ENCODE assay signal across 28 cellular contexts in genomic region chr1:77168358-77168757, GRCh38.
"Had no signal": no experiment of that assay in that cellular context is flagged by ENCODE, and none has a peak within 500 bp of the region (broad histone marks: within the 10 kb centered on the region; RNA-seq: fewer than 3 reads in every experiment).

No MANE protein-coding gene starts in this region.

- DNase-seq: activated CD4-positive, alpha-beta T cell treated with anti-CD3 and anti-CD28 coated beads for 4 hours; activated CD4-positive, alpha-beta T cell treated with anti-CD3 and anti-CD28 coated beads, Interleukin-2, amount 50 U/mL, for 4 hours; activated naive CD4-positive, alpha-beta T cell; activated T-cell treated with anti-CD3 and anti-CD28 coated beads for 4 hours; activated T-cell treated with anti-CD3 and anti-CD28 coated beads, Interleukin-2, amount 50 U/mL, for 72 hours; dorsolateral prefrontal cortex; effector memory CD4-positive, alpha-beta T cell; foreskin melanocyte; islet precursor cell; left ventricle myocardium inferior; mesendoderm; natural killer cell; ovary; right lobe of liver; stimulated activated CD4-positive, alpha-beta T cell treated with anti-CD3 and anti-CD28 coated beads, Interleukin-2, amount 100 ng/mL, for 48 hours; stimulated activated naive CD8-positive, alpha-beta T cell treated with anti-CD3 and anti-CD28 coated beads, Interleukin-15, Interleukin-2, amounts not matched to agents 100 U/mL and 50 U/mL, for 24 hours; T-helper 9 cell; trophoblast cell had no signal

- H3K4me1 ChIP-seq: ascending aorta, right lobe of liver had no signal

- H3K4me3 Mint-ChIP-seq: activated naive CD8-positive, alpha-beta T cell; activated T-cell treated with anti-CD3 and anti-CD28 coated beads, Interleukin-2, amount 50 U/mL, for 72 hours; brain; natural killer cell; T-helper 1 cell treated with Interleukin-12 subunit alpha and Interleukin-12 subunit beta and Interleukin-4 antibody, amounts not matched to agents 30 μg/mL and 1 μg/mL, for 36 hours had no signal

- H3K4me3 ChIP-seq: ascending aorta, coronary artery, dorsolateral prefrontal cortex, left ventricle myocardium inferior, lung, ovary, right lobe of liver, thoracic aorta had no signal

- FAIRE-seq: urothelium cell line had no signal

- H3K27me3 ChIP-seq: ascending aorta, dorsolateral prefrontal cortex, ovary, right lobe of liver had no signal

- H3K27ac Mint-ChIP-seq: activated naive CD8-positive, alpha-beta T cell; activated T-cell treated with anti-CD3 and anti-CD28 coated beads, Interleukin-2, amount 50 U/mL, for 72 hours; natural killer cell; progenitor cell of endocrine pancreas; T-helper 1 cell treated with Interleukin-12 subunit alpha and Interleukin-12 subunit beta and Interleukin-4 antibody, amounts not matched to agents 30 μg/mL and 1 μg/mL, for 36 hours had no signal

- H3K36me3 ChIP-seq: ovary, right lobe of liver, thoracic aorta had no signal

- H3K27ac ChIP-seq: ascending aorta, coronary artery, left ventricle myocardium inferior, ovary, right lobe of liver, thoracic aorta, VCaP had no signal

- H3K9me3 Mint-ChIP-seq: natural killer cell had no signal

- H3K9me3 ChIP-seq: ascending aorta, left ventricle myocardium inferior, ovary, right lobe of liver, thoracic aorta had no signal

- H3K27me3 Mint-ChIP-seq: activated naive CD8-positive, alpha-beta T cell; brain; progenitor cell of endocrine pancreas had no signal

- H3K36me3 Mint-ChIP-seq: natural killer cell had no signal
